In the genomic region with DNA sequence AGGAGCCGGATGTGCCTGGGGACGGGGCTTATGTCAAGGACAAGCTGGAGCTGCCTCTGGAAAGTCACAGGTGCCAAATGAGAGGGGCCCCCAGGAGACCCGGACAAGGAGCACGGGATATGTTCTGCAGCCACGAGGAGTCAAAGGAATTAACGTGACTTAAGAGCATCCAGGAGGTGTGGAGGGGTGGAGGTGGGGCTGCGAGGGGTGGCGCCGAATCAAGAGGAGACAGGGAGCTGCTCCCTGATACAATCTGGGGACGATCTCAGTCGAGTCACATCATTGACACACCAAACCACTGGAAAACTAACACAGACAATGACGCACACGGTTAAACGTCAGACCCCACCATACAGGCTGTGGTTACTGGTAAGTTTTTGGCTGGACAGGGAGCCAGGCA, we compare ENCODE assay signal across 28 cellular contexts. TPM values are rescaled to one million over a fixed set of nuclear protein-coding genes. Genes with fewer than 3 reads are reported as not detected.
DNase-seq lines count a peak whose midpoint lies in the region; ATAC-seq and TF ChIP-seq lines count a peak whose summit lies in the region.
"Had no signal": no experiment of that assay in that cellular context is flagged by ENCODE, and none has a peak within 500 bp of the region (broad histone marks: within the 10 kb centered on the region; RNA-seq: fewer than 3 reads in every experiment).

No MANE protein-coding gene starts in this region.

- TF ChIP-seq POLR2A in IMR-90 (IDR thresholded peaks at IDR 0.05; ENCODE audit: low read depth, low read length), result no peak
- TF ChIP-seq POLR2A in heart left ventricle (IDR thresholded peaks at IDR 0.05), result no peak

- H3K27ac Mint-ChIP-seq in mesothelial cell of epicardium, result peak overlapping the region; percentile 39
- H3K27ac Mint-ChIP-seq: activated CD4-positive, alpha-beta T cell treated with anti-CD3 and anti-CD28 coated beads for 36 hours; activated CD8-positive, alpha-beta memory T cell treated with anti-CD3 and anti-CD28 coated beads, Interleukin-2, amount 10 ng/mL, durations not matched to agents 7 days and 5 days; activated naive CD8-positive, alpha-beta T cell treated with anti-CD3 and anti-CD28 coated beads, Interleukin-2, amount 50 U/mL, for 24 hours; CD4-positive, alpha-beta T cell; HFFc6 had no signal

- H3K79me1 ChIP-seq in IMR-90 (ENCODE audit: low read depth in 1 of 2, low read length in 2 of 2), result peaks cover 22 to 35% of the 10 kb centered on the region in 2 experiments

- dilution Hi-C loops in IMR-90 (cut with HindIII; ENCODE audit: low sequenced_read_pairs, unreplicated experiment), result no loop called here

- no peak overlapping the region for H3K4me3 Mint-ChIP-seq in mesothelial cell of epicardium
- H3K4me3 Mint-ChIP-seq: activated CD4-positive, alpha-beta T cell treated with anti-CD3 and anti-CD28 coated beads for 36 hours; activated CD8-positive, alpha-beta memory T cell treated with anti-CD3 and anti-CD28 coated beads, Interleukin-2, amount 10 ng/mL, durations not matched to agents 7 days and 5 days; activated naive CD8-positive, alpha-beta T cell treated with anti-CD3 and anti-CD28 coated beads, Interleukin-2, amount 50 U/mL, for 24 hours; HFFc6; neural crest cell; stimulated activated naive B cell treated with anti-CD40 and anti-IgM and Interleukin-4, amounts not matched to agents 10 μg/mL and 1 μg/mL and 100 μg/mL, for 72 hours had no signal

- H3K56ac ChIP-seq in IMR-90 (ENCODE audit: extremely low read depth, insufficient read depth, low read length), result no peak overlapping the region

- H3K4me3 ChIP-seq in IMR-90 (ENCODE audit: insufficient read depth, low read depth, low read length) (no peak overlapping the region), heart left ventricle (no peak overlapping the region)
- H3K4me3 ChIP-seq: body of pancreas, esophagus muscularis mucosa, prostate gland, skin epidermis, testis had no signal

- H2AFZ ChIP-seq in IMR-90 (replicated peaks; ENCODE audit: low read length, poor library complexity), result no peak overlapping the region

- in situ Hi-C loops in IMR-90 (cut with MboI; ENCODE audit: low sequenced_read_pairs), result no loop called here

- peaks cover 6% of the 10 kb centered on the region; the same call in 1 of the 2 replicates for H3K9me1 ChIP-seq in IMR-90 (ENCODE audit: insufficient read depth, low read length)

- H4K20me1 ChIP-seq in IMR-90 (ENCODE audit: insufficient read depth, low read length), result peaks cover 38% of the 10 kb centered on the region

- H3K9ac ChIP-seq in IMR-90 (ENCODE audit: low read depth, low read length), result no peak overlapping the region

- H4K5ac ChIP-seq in IMR-90 (ENCODE audit: low read depth, low read length), result no peak overlapping the region

- peaks cover 16% of the 10 kb centered on the region for H3K36me3 ChIP-seq in IMR-90 (ENCODE audit: control insufficient read depth, insufficient read depth, low read length)
- H3K36me3 ChIP-seq in heart left ventricle, result peaks cover 0 to 33% (median 27%) of the 10 kb centered on the region in 9 donors
- H3K36me3 ChIP-seq: prostate gland had no signal

- TF ChIP-seq RAD21 in IMR-90 (IDR thresholded peaks at IDR 0.05; ENCODE audit: low read length), result no peak

- H3K27me3 ChIP-seq in IMR-90 (ENCODE audit: control insufficient read depth, insufficient read depth, low read length) (no peaks in the 10 kb centered on the region), heart left ventricle (no peaks in the 10 kb centered on the region)
- H3K27me3 ChIP-seq: body of pancreas, esophagus muscularis mucosa, testis had no signal

- H3K27me3 Mint-ChIP-seq in mesothelial cell of epicardium (ENCODE audit: low read depth), result no peaks in the 10 kb centered on the region
- H3K27me3 Mint-ChIP-seq: activated CD4-positive, alpha-beta T cell treated with anti-CD3 and anti-CD28 coated beads for 36 hours; activated CD8-positive, alpha-beta memory T cell treated with anti-CD3 and anti-CD28 coated beads, Interleukin-2, amount 10 ng/mL, durations not matched to agents 7 days and 5 days; activated naive CD8-positive, alpha-beta T cell treated with anti-CD3 and anti-CD28 coated beads, Interleukin-2, amount 50 U/mL, for 24 hours; CD4-positive, alpha-beta T cell; stimulated activated naive B cell treated with anti-CD40 and anti-IgM and Interleukin-4, amounts not matched to agents 10 μg/mL and 1 μg/mL and 100 μg/mL, for 72 hours had no signal

- POLR2A ChIA-PET in IMR-90 (lab: Charles Lee; ENCODE audit: unreplicated experiment), result interaction anchor here (0.6 kb wide), 1 partner anchor 42 kb away, joined by 3 read pairs; no protein-coding TSS in a partner anchor

- no peak overlapping the region for H3K4me2 ChIP-seq in IMR-90 (ENCODE audit: low read depth, low read length)

- no peak overlapping the region for H2BK20ac ChIP-seq in IMR-90 (ENCODE audit: low read depth, low read length)

- no peak for TF ChIP-seq CTCF in IMR-90 (conservative IDR thresholded peaks at IDR 0.05; ENCODE audit: low read depth, low read length)
- TF ChIP-seq CTCF in heart left ventricle (IDR thresholded peaks at IDR 0.05), result no peak
- no peak for TF ChIP-seq CTCF in mesothelial cell of epicardium (IDR thresholded peaks at IDR 0.05; ENCODE audit: unreplicated experiment)

- H2BK5ac ChIP-seq in IMR-90 (ENCODE audit: low read depth, low read length, poor library complexity, severe bottlenecking), result no peak overlapping the region

- intact Hi-C loops in IMR-90 (cut with micrococcal nuclease), result no loop called here
- intact Hi-C loops in heart left ventricle (cut with DNase I), result no loop called here

- no peak overlapping the region for H2BK120ac ChIP-seq in IMR-90 (ENCODE audit: low read depth, low read length)

- peaks cover 16% of the 10 kb centered on the region for H3K36me3 Mint-ChIP-seq in mesothelial cell of epicardium

- no peak overlapping the region for H3K4ac ChIP-seq in IMR-90 (ENCODE audit: low read depth, low read length)

- H3K27ac ChIP-seq in IMR-90 (ENCODE audit: insufficient read depth, low read length), result no peak overlapping the region
- peak overlapping the region in 8 of 12 donors; percentile 56 to 80 (median 70) for H3K27ac ChIP-seq in heart left ventricle
- H3K27ac ChIP-seq: body of pancreas, esophagus muscularis mucosa, prostate gland, skin epidermis, testis had no signal

- H3K18ac ChIP-seq in IMR-90 (ENCODE audit: low read depth, low read length), result no peak overlapping the region

- no peak overlapping the region for H2AK9ac ChIP-seq in IMR-90 (replicated peaks; ENCODE audit: low read depth, low read length, poor library complexity)

- ATAC-seq in IMR-90 (ENCODE audit: low read depth), result no peak
- peak in 3 of 4 donors; percentile 7 to 16 (median 11) for ATAC-seq in heart left ventricle
- ATAC-seq in HG03439 (IDR thresholded peaks at IDR 0.05; ENCODE audit: unreplicated experiment), result no peak
- ATAC-seq: activated CD4-positive, alpha-beta T cell treated with anti-CD3 and anti-CD28 coated beads for 36 hours; activated CD8-positive, alpha-beta memory T cell treated with anti-CD3 and anti-CD28 coated beads, Interleukin-2, amount 10 ng/mL, durations not matched to agents 7 days and 5 days; activated naive CD8-positive, alpha-beta T cell treated with anti-CD3 and anti-CD28 coated beads, Interleukin-2, amount 50 U/mL, for 24 hours; body of pancreas; stimulated activated naive B cell treated with anti-CD40 and anti-IgM and Interleukin-4, amounts not matched to agents 10 μg/mL and 1 μg/mL and 100 μg/mL, for 72 hours had no signal

- DNase-seq in D341Med (ENCODE audit: low spot score) (peak; percentile 40), IMR-90 (peak; percentile 33), heart left ventricle (no peak), mesothelial cell of epicardium (ENCODE audit: low spot score in 2 of 2, unreplicated experiment in 2 of 2) (no peak), SHP77 (lab: John Stamatoyannopoulos, UW) (no peak), NCI-H345 (lab: John Stamatoyannopoulos, UW) (no peak), ecto neural progenitor cell (ENCODE audit: low spot score) (no peak)
- DNase-seq: activated CD4-positive, alpha-beta T cell treated with anti-CD3 and anti-CD28 coated beads for 36 hours; activated CD8-positive, alpha-beta memory T cell treated with anti-CD3 and anti-CD28 coated beads, Interleukin-2, amount 10 ng/mL, durations not matched to agents 7 days and 5 days; activated naive CD8-positive, alpha-beta T cell treated with anti-CD3 and anti-CD28 coated beads, Interleukin-2, amount 50 U/mL, for 24 hours; body of pancreas; CD4-positive, alpha-beta T cell; effector memory CD4-positive, alpha-beta T cell; HFFc6; Karpas-422; NCI-H1048; NCI-H187 treated with DMSO at 0.1 percent for 48 hours; NCI-H748 treated with DMSO at 0.1 percent for 48 hours; stimulated activated naive B cell treated with anti-CD40 and anti-IgM and Interleukin-4, amounts not matched to agents 10 μg/mL and 1 μg/mL and 100 μg/mL, for 72 hours; SW 1271; testis had no signal

- no peak overlapping the region for H2BK15ac ChIP-seq in IMR-90 (ENCODE audit: low read depth, low read length)

- H3K4me1 ChIP-seq in IMR-90 (ENCODE audit: control insufficient read depth, insufficient read depth, low read length) (0 out of 2 replicates have a peak, but pooled peaks cover 2% of the 10 kb centered on the region), heart left ventricle (peaks cover 0 to 41% (median 16%) of the 10 kb centered on the region in 12 donors)
- H3K4me1 ChIP-seq: body of pancreas, prostate gland had no signal

- no peak overlapping the region for H4K8ac ChIP-seq in IMR-90 (ENCODE audit: low read depth in 2 of 2, low read length in 2 of 2)

- no peaks in the 10 kb centered on the region for H3K9me3 ChIP-seq in IMR-90 (ENCODE audit: control insufficient read depth, insufficient read depth, low read length)
- H3K9me3 ChIP-seq in heart left ventricle, result no peaks in the 10 kb centered on the region
- H3K9me3 ChIP-seq: body of pancreas, esophagus muscularis mucosa, prostate gland, testis had no signal

- CTCF ChIA-PET in IMR-90 (lab: Yijun Ruan, JAX), result interaction anchor here (1.1 kb wide), 1 partner anchor 19 kb away, joined by 5 read pairs; no protein-coding TSS in a partner anchor

- peaks cover 6% of the 10 kb centered on the region for H3K4me1 Mint-ChIP-seq in mesothelial cell of epicardium

- no TSS peak for BruUV-seq in IMR-90 (replicated peaks; lab: Mats Ljungman, UMichigan)

- 73% methylated on average over 5 of the region's 14 CpGs; no CpG with 5 or more reads in 1 of the 2 experiments for WGBS in IMR-90 (ENCODE audit: extremely low coverage in 2 of 2, insufficient read length in 1 of 2), 2 experiments
- WGBS in heart left ventricle, 4 donors, result 49 to 68% (median 63%) methylated on average over 14 of the region's 14 CpGs

- H3K9me3 Mint-ChIP-seq in mesothelial cell of epicardium, result no peaks in the 10 kb centered on the region
- H3K9me3 Mint-ChIP-seq: activated naive CD8-positive, alpha-beta T cell treated with anti-CD3 and anti-CD28 coated beads, Interleukin-2, amount 50 U/mL, for 24 hours; CD4-positive, alpha-beta T cell; HFFc6; neural crest cell; stimulated activated naive B cell treated with anti-CD40 and anti-IgM and Interleukin-4, amounts not matched to agents 10 μg/mL and 1 μg/mL and 100 μg/mL, for 72 hours had no signal

- H3K23ac ChIP-seq in IMR-90 (ENCODE audit: low read depth, low read length), result no peak overlapping the region

- no peak overlapping the region for H4K91ac ChIP-seq in IMR-90 (ENCODE audit: insufficient read depth, low read depth, low read length)

- H3K14ac ChIP-seq in IMR-90 (replicated peaks; ENCODE audit: low read depth, low read length), result no peak overlapping the region

- H2AK5ac ChIP-seq in IMR-90 (ENCODE audit: low read depth, low read length), result no peak overlapping the region

RNA-seq across cellular contexts. Expression of a gene that starts 10.4 kb away (rescaled TPM):
- 3.9 and 4.4 TPM in 2 replicates for total RNA-seq in IMR-90 (2012; rRNA removed)
- 3.2 TPM in 2 replicates for polyA plus RNA-seq in IMR-90 (2012; rRNA removed)
- polyA plus RNA-seq in IMR-90 (2012; cell fraction: cytosol; rRNA removed), result 2.2 and 2.4 TPM in 2 replicates
- 1.5 and 2.8 TPM in 2 replicates for polyA plus RNA-seq in IMR-90 (2012; cell fraction: nucleus; rRNA removed; ENCODE audit: low replicate concordance)
- total RNA-seq in heart left ventricle, result 10 to 100 TPM in 1 of 9 donors, 1 to 10 TPM in 8; 5.7 to 10.3 (median 7.5) TPM
- 1 to 10 TPM; 4.8 to 8.5 TPM for polyA plus RNA-seq in heart left ventricle
- 9.3 to 10.2 TPM (median 9.7 TPM) in 3 replicates for total RNA-seq in mesothelial cell of epicardium

RNA-seq across cellular contexts. Expression of a gene that starts 10.5 kb away (rescaled TPM):
- total RNA-seq in IMR-90 (2012; rRNA removed) (105 and 122 TPM in 2 replicates), heart left ventricle (100 to 1,000 TPM; 422 to 854 (median 727) TPM), mesothelial cell of epicardium (83.4 to 86.3 TPM (median 85.9 TPM) in 3 replicates)
- polyA plus RNA-seq in IMR-90 (2012; rRNA removed) (120 and 121 TPM in 2 replicates), heart left ventricle (100 to 1,000 TPM; 276 to 861 TPM)
- polyA plus RNA-seq in IMR-90 (2012; cell fraction: cytosol; rRNA removed), result 120 and 126 TPM in 2 replicates
- 104 and 113 TPM in 2 replicates for polyA plus RNA-seq in IMR-90 (2012; cell fraction: nucleus; rRNA removed; ENCODE audit: low replicate concordance)

RNA-seq across cellular contexts. Expression of a gene that starts 16.3 kb away (rescaled TPM):
- total RNA-seq in IMR-90 (2012; rRNA removed) (not detected in 2 replicates), heart left ventricle (100 to 1,000 TPM in 2 of 9 donors, 10 to 100 TPM in 6, 1 to 10 TPM in 1; 7.6 to 133 (median 40.3) TPM), mesothelial cell of epicardium (0.22 to 0.27 TPM in 2 of 3 replicates, not detected in the other)
- polyA plus RNA-seq in IMR-90 (2012; rRNA removed) (not detected in 2 replicates), heart left ventricle (10 to 100 TPM in 1 of 2 donors, 1 to 10 TPM in 1; 6.1 to 50.3 TPM)
- not detected in 2 replicates for polyA plus RNA-seq in IMR-90 (2012; cell fraction: cytosol; rRNA removed)
- 0.03 TPM in 1 of 2 replicates, not detected in the other for polyA plus RNA-seq in IMR-90 (2012; cell fraction: nucleus; rRNA removed; ENCODE audit: low replicate concordance)
- total RNA-seq: activated CD8-positive, alpha-beta memory T cell treated with anti-CD3 and anti-CD28 coated beads, Interleukin-2, amount 10 ng/mL, durations not matched to agents 7 days and 5 days; body of pancreas; esophagus muscularis mucosa; HFFc6; HT1080; lower leg skin; neural crest cell had no signal

Comparison
In these comparisons a context has a peak if more than half of its experiments do, and no peak if none do; other contexts are left out.
1. DNase-seq: peak in D341Med (single experiment) and IMR-90 (single experiment); none in heart left ventricle (0 of 5), mesothelial cell of epicardium (0 of 2), SHP77 (0 of 2), NCI-H345 (single experiment) and ecto neural progenitor cell (single experiment).
2. ATAC-seq: peak in heart left ventricle (3 of 4); none in IMR-90 (single experiment) and HG03439 (single experiment).